ENCODE assay signal across 14 cellular contexts in the genomic region with DNA sequence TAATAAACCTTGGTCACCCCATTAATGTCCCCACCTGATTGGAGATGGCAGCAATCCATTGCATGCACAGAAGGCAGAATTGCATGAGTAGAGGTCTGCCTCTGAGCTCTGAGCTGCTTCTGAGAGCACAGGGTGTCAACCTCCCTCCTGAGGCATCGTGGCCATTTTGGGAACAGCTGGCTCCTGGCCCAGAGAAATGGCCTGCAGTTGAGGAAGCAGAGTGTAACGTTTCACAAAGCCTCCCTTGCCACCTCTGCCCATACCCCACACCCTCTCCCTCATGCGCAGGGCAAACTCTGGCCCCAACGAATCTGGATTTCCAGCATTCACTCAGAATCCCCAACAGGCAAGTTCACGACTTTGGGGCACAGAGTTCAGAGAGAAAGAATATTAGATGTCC.
DNase-seq lines count a peak whose midpoint lies in the region; ATAC-seq and TF ChIP-seq lines count a peak whose summit lies in the region.
"Had no signal": no experiment of that assay in that cellular context is flagged by ENCODE, and none has a peak within 500 bp of the region (broad histone marks: within the 10 kb centered on the region; RNA-seq: fewer than 3 reads in every experiment).

No MANE protein-coding gene starts in this region.

- H3K4me3 Mint-ChIP-seq in endodermal cell: peak overlapping the region; percentile 43
- H3K4me3 Mint-ChIP-seq: activated naive CD8-positive, alpha-beta T cell treated with anti-CD3 and anti-CD28 coated beads for 36 hours had no signal

- H3K18ac ChIP-seq in trophoblast cell (ENCODE audit: low read length): no peak overlapping the region

- peaks cover 31% of the 10 kb centered on the region for H3K4me1 ChIP-seq in HUES48 (ENCODE audit: control insufficient read depth, insufficient read depth, low read length)
- peaks cover 29% of the 10 kb centered on the region for H3K4me1 ChIP-seq in endodermal cell (ENCODE audit: control insufficient read depth, insufficient read depth, low read length)
- peaks cover 16% of the 10 kb centered on the region in 2 experiments for H3K4me1 ChIP-seq in trophoblast cell (ENCODE audit: control insufficient read depth in 1 of 2, insufficient read depth in 2 of 2, low read length in 2 of 2)

- H4K91ac ChIP-seq in trophoblast cell (ENCODE audit: low read depth, low read length): no peak overlapping the region

- H4K12ac ChIP-seq in trophoblast cell (ENCODE audit: low read depth, low read length): no peak overlapping the region

- no peak overlapping the region for H2AFZ ChIP-seq in trophoblast cell (ENCODE audit: insufficient read depth, low read length, poor library complexity)

- no peak overlapping the region for H3K4ac ChIP-seq in trophoblast cell (ENCODE audit: low read depth, low read length)

- H3K36me3 ChIP-seq in HUES48 (ENCODE audit: control insufficient read depth, insufficient read depth, low read length) (no peaks in the 10 kb centered on the region), endodermal cell (ENCODE audit: control insufficient read depth, insufficient read depth, low read length) (no peaks in the 10 kb centered on the region), trophoblast cell (ENCODE audit: control insufficient read depth in 1 of 2, insufficient read depth in 2 of 2, low read length in 2 of 2) (no peaks in the 10 kb centered on the region)
- H3K36me3 ChIP-seq: SJSA1 had no signal

- H3K9me3 ChIP-seq in HUES48 (ENCODE audit: control insufficient read depth, insufficient read depth, low read length): no peaks in the 10 kb centered on the region
- no peaks in the 10 kb centered on the region for H3K9me3 ChIP-seq in endodermal cell (ENCODE audit: control insufficient read depth, low read length)
- H3K9me3 ChIP-seq in trophoblast cell (ENCODE audit: insufficient read depth, low read depth, low read length): no peaks in the 10 kb centered on the region
- H3K9me3 ChIP-seq: SJSA1 had no signal

- no peak overlapping the region for H3K27ac Mint-ChIP-seq in endodermal cell
- H3K27ac Mint-ChIP-seq: activated naive CD8-positive, alpha-beta T cell treated with anti-CD3 and anti-CD28 coated beads for 36 hours had no signal

- H3K27ac ChIP-seq in HUES48 (ENCODE audit: low read depth, low read length) (no peak overlapping the region), endodermal cell (ENCODE audit: low read depth, low read length) (peak overlapping the region; percentile 62), trophoblast cell (ENCODE audit: low read depth, low read length) (no peak overlapping the region), coronary artery (no peak overlapping the region)
- H3K27ac ChIP-seq: SJSA1 had no signal

- ATAC-seq in HG03442 (IDR thresholded peaks at IDR 0.05; ENCODE audit: unreplicated experiment): no peak
- ATAC-seq in GM19397 (IDR thresholded peaks at IDR 0.05; ENCODE audit: unreplicated experiment): no peak
- ATAC-seq: GM12878 had no signal

- TF ChIP-seq CTCF in endodermal cell (conservative IDR thresholded peaks at IDR 0.05) (no peak), coronary artery (IDR thresholded peaks at IDR 0.05) (no peak)

- H4K8ac ChIP-seq in trophoblast cell (ENCODE audit: low read depth, low read length): peak overlapping the region; percentile 11

- H3K79me2 ChIP-seq in trophoblast cell (ENCODE audit: control insufficient read depth, insufficient read depth, low read length, poor library complexity): no peaks in the 10 kb centered on the region

- no peak overlapping the region for H2BK120ac ChIP-seq in trophoblast cell (ENCODE audit: insufficient read depth, low read length, poor library complexity)

- H2BK5ac ChIP-seq in trophoblast cell (ENCODE audit: low read depth, low read length, poor library complexity): no peak overlapping the region

- H3K4me3 ChIP-seq in HUES48 (ENCODE audit: low read depth, low read length): peak overlapping the region; percentile 33
- H3K4me3 ChIP-seq in endodermal cell (ENCODE audit: low read length): no peak overlapping the region
- no peak overlapping the region for H3K4me3 ChIP-seq in trophoblast cell (ENCODE audit: low read depth, low read length)
- no peak overlapping the region for H3K4me3 ChIP-seq in coronary artery
- H3K4me3 ChIP-seq: GM12878, SJSA1 had no signal

- WGBS in endodermal cell (ENCODE audit: insufficient coverage in 1 of 2, insufficient read length in 1 of 2), 2 experiments: 66% methylated on average over 5 of the region's 5 CpGs; no CpG with 5 or more reads in 1 of the 2 experiments
- no CpG with 5 or more reads among the region's 5 CpGs for WGBS in trophoblast cell (ENCODE audit: extremely low coverage, insufficient coverage, insufficient read length)

- H3K23ac ChIP-seq in trophoblast cell (ENCODE audit: low read length): no peak overlapping the region

- no peak overlapping the region for H2AK5ac ChIP-seq in trophoblast cell (ENCODE audit: low read length)

- H3K36me3 Mint-ChIP-seq in endodermal cell (ENCODE audit: low read depth): no peaks in the 10 kb centered on the region
- H3K36me3 Mint-ChIP-seq: activated naive CD8-positive, alpha-beta T cell treated with anti-CD3 and anti-CD28 coated beads for 36 hours had no signal

- H3K9ac ChIP-seq in HUES48 (ENCODE audit: low read depth, low read length) (no peak overlapping the region), endodermal cell (ENCODE audit: extremely low read depth, low read length, poor library complexity, severe bottlenecking) (no peak overlapping the region), trophoblast cell (ENCODE audit: low read length) (no peak overlapping the region)

- no peak overlapping the region for H3K14ac ChIP-seq in trophoblast cell (ENCODE audit: low read length)

- H3K79me1 ChIP-seq in trophoblast cell (ENCODE audit: low read length): peaks cover 7% of the 10 kb centered on the region

- H3K27me3 ChIP-seq in HUES48 (ENCODE audit: control insufficient read depth, insufficient read depth, low read length): peaks cover 11% of the 10 kb centered on the region
- H3K27me3 ChIP-seq in endodermal cell (ENCODE audit: control insufficient read depth, insufficient read depth, low read length, poor library complexity, severe bottlenecking): no peaks in the 10 kb centered on the region
- H3K27me3 ChIP-seq in trophoblast cell (ENCODE audit: insufficient read depth, low read length): no peaks in the 10 kb centered on the region
- H3K27me3 ChIP-seq: SJSA1 had no signal

- peak overlapping the region; percentile 58 for H3K4me2 ChIP-seq in trophoblast cell (ENCODE audit: low read length)

- peaks cover 53% of the 10 kb centered on the region for H3K4me1 Mint-ChIP-seq in endodermal cell
- H3K4me1 Mint-ChIP-seq: activated naive CD8-positive, alpha-beta T cell treated with anti-CD3 and anti-CD28 coated beads for 36 hours had no signal

- no peaks in the 10 kb centered on the region for H3K9me3 Mint-ChIP-seq in endodermal cell
- H3K9me3 Mint-ChIP-seq: activated naive CD8-positive, alpha-beta T cell treated with anti-CD3 and anti-CD28 coated beads for 36 hours had no signal

- H2BK12ac ChIP-seq in trophoblast cell (ENCODE audit: low read length): no peak overlapping the region

- peaks cover 4% of the 10 kb centered on the region for H3K27me3 Mint-ChIP-seq in endodermal cell (ENCODE audit: insufficient read depth)

- DNase-seq in NCI-H2029 (lab: John Stamatoyannopoulos, UW) (peak; percentile 28), NCI-H2029 treated with DMSO at 0.1 percent for 48 hours (lab: John Stamatoyannopoulos, UW) (no peak), endodermal cell (no peak), trophoblast cell (no peak), coronary artery (ENCODE audit: low spot score) (no peak)
- DNase-seq: activated CD8-positive, alpha-beta memory T cell treated with anti-CD3 and anti-CD28 coated beads, Interleukin-2, amount 50 U/mL, for 4 hours; activated naive CD8-positive, alpha-beta T cell treated with anti-CD3 and anti-CD28 coated beads for 36 hours; DND-41; stimulated activated CD8-positive, alpha-beta memory T cell treated with anti-CD3 and anti-CD28 coated beads, Interleukin-4, amount 100 ng/mL, for 48 hours had no signal
